Comparison of ENCODE assay signal across 16 cellular contexts in the genomic region with DNA sequence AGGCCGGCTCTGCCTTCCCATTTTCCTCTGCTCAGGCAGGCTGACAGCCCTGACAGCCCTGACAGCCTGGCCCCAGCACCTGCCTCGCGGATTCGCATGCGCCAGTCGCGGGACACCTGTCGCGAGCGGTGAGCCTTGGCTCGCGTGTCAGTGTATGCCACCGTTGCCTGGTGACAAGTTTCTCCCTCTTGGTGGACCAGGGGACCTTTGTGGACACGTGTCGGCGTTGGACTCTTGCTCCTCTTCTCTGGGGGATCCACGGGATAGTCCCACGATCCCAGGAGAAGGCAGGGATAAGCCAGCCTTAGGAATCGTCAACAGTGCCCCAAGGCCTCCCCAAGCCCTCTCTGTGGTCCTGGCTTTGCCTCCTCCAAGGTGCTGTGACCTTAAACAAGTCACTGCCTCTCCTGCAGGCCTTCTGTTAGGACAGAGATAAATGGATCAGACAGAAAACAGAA. TPM values are rescaled to one million over a fixed set of nuclear protein-coding genes. Genes with fewer than 3 reads are reported as not detected.
DNase-seq lines count a peak whose midpoint lies in the region; ATAC-seq and TF ChIP-seq lines count a peak whose summit lies in the region.
"Had no signal": no experiment of that assay in that cellular context is flagged by ENCODE, and none has a peak within 500 bp of the region (broad histone marks: within the 10 kb centered on the region; RNA-seq: fewer than 3 reads in every experiment).

No MANE protein-coding gene starts in this region.

- no peaks in the 10 kb centered on the region for H3K36me3 ChIP-seq in osteoblast (ENCODE audit: insufficient read depth, low read length)

- peaks cover 10% of the 10 kb centered on the region for H3K4me1 Mint-ChIP-seq in chondrocyte (ENCODE audit: low read depth)
- H3K4me1 Mint-ChIP-seq in HFFc6 (ENCODE audit: low read depth): no peaks in the 10 kb centered on the region

- H3K4me1 ChIP-seq in osteoblast (ENCODE audit: insufficient read depth, low read length): no peaks in the 10 kb centered on the region

- peaks cover 10% of the 10 kb centered on the region for H3K27me3 ChIP-seq in osteoblast (ENCODE audit: insufficient read depth, low read length)

- H3K4me2 ChIP-seq in osteoblast (ENCODE audit: insufficient read depth, low read length): no peak overlapping the region
- H3K4me2 ChIP-seq: GM23338, PC-9 had no signal

- no peaks in the 10 kb centered on the region for H4K20me1 ChIP-seq in osteoblast (ENCODE audit: insufficient read depth, low read length)

- H3K9me3 Mint-ChIP-seq in chondrocyte (ENCODE audit: low read depth) (peaks cover 16% of the 10 kb centered on the region), HFFc6 (peaks cover 39% of the 10 kb centered on the region)

- H3K79me2 ChIP-seq in osteoblast (ENCODE audit: insufficient read depth, low read length): no peaks in the 10 kb centered on the region

- H3K27ac ChIP-seq in osteoblast (ENCODE audit: low read depth, low read length): no peak overlapping the region
- H3K27ac ChIP-seq: PC-9 had no signal

- no peak for TF ChIP-seq CTCF in chondrocyte (IDR thresholded peaks at IDR 0.05)
- TF ChIP-seq CTCF in HFFc6 (IDR thresholded peaks at IDR 0.05): no peak
- TF ChIP-seq CTCF in osteoblast (IDR thresholded peaks at IDR 0.05; ENCODE audit: extremely low read depth, low read depth, low read length): no peak

- H3K27ac Mint-ChIP-seq in chondrocyte (ENCODE audit: unreplicated experiment) (no peak overlapping the region), HFFc6 (no peak overlapping the region)
- H3K27ac Mint-ChIP-seq: GM23338 had no signal

- no peaks in the 10 kb centered on the region for H3K9me3 ChIP-seq in osteoblast (ENCODE audit: low read depth, low read length)

- no peak overlapping the region for H2AFZ ChIP-seq in osteoblast (ENCODE audit: low read length)
- H2AFZ ChIP-seq: GM23338, PC-9 had no signal

- intact Hi-C loops in cardiac septum (cut with DNase I): no loop called here
- intact Hi-C loops in left cardiac atrium (cut with DNase I): no loop called here

- no peaks in the 10 kb centered on the region for H3K36me3 Mint-ChIP-seq in chondrocyte (ENCODE audit: low read depth)
- H3K36me3 Mint-ChIP-seq in HFFc6 (ENCODE audit: low read depth): peaks cover 20% of the 10 kb centered on the region; the same call in 1 of the 2 replicates

- H3K27me3 Mint-ChIP-seq in chondrocyte (ENCODE audit: low read depth): peaks cover 28% of the 10 kb centered on the region
- peaks cover 17% of the 10 kb centered on the region for H3K27me3 Mint-ChIP-seq in HFFc6 (ENCODE audit: insufficient read depth)

- ATAC-seq in left cardiac atrium: no peak
- ATAC-seq in GM19452 (IDR thresholded peaks at IDR 0.05; ENCODE audit: unreplicated experiment): no peak
- ATAC-seq: GM23338 had no signal

- H3K4me3 Mint-ChIP-seq in chondrocyte (ENCODE audit: unreplicated experiment) (no peak overlapping the region), HFFc6 (no peak overlapping the region)
- H3K4me3 Mint-ChIP-seq: GM23338 had no signal

- H3K4me3 ChIP-seq in osteoblast (ENCODE audit: insufficient read depth, low read length): no peak overlapping the region
- H3K4me3 ChIP-seq: GM23338, PC-9 had no signal

- peak; percentile 70 for DNase-seq in cardiac septum (ENCODE audit: low spot score)
- no peak for DNase-seq in left cardiac atrium
- peak; percentile 85 for DNase-seq in chondrocyte (ENCODE audit: low spot score)
- peak; percentile 7 for DNase-seq in mucosa of gallbladder (ENCODE audit: low spot score)
- DNase-seq in HFFc6: no peak
- DNase-seq in osteoblast (ENCODE audit: insufficient read length, low spot score, missing footprints): no peak
- DNase-seq: C1 segment of cervical spinal cord, DMS 273 treated with DMSO at 0.1 percent for 48 hours, GF-D8, KBM-7, NCI-H1436, NCI-H2029 treated with DMSO at 0.1 percent for 48 hours, NCI-H748 treated with DMSO at 0.1 percent for 48 hours, PC-9 had no signal

RNA-seq across cellular contexts. Expression of a gene that starts 18.1 kb away (rescaled TPM):
- total RNA-seq in cardiac septum (3.0 TPM), left cardiac atrium (1 to 10 TPM; 2.3 to 2.7 TPM), chondrocyte (1.5 to 3.4 TPM (median 1.7 TPM) in 3 replicates), mucosa of gallbladder (9.3 TPM), osteoblast (5.1 and 7.1 TPM in 2 replicates)
- total RNA-seq in HFFc6 (2021; fragmentation: NEBNext Ultra II Directional; extraction: Animal tissue kit (Norgen Biotek cat#: 25700)): 1 to 10 TPM; 1.2 to 2.5 (median 2.0) TPM

Comparison
In these comparisons a context has a peak if more than half of its experiments do, and no peak if none do; other contexts are left out.
1. DNase-seq: peak in cardiac septum (single experiment), chondrocyte (single experiment) and mucosa of gallbladder (single experiment); none in left cardiac atrium (single experiment), HFFc6 (single experiment) and osteoblast (single experiment).